ENCODE assay signal across 8 cellular contexts in genomic region chr12:54853933-54854538, GRCh38. TPM values are rescaled to one million over a fixed set of nuclear protein-coding genes. Genes with fewer than 3 reads are reported as not detected.
DNase-seq lines count a peak whose midpoint lies in the region; ATAC-seq, FAIRE-seq and TF ChIP-seq lines count a peak whose summit lies in the region.

Gene MUCL1, plus strand, starts transcription at chr12:54854516. Its CDS starts 67 bp downstream, at chr12:54854583.

- no TSS peak for BruUV-seq in Caco-2 (replicated peaks; lab: Mats Ljungman, UMichigan)
- no TSS peak for BruUV-seq in endothelial cell of umbilical vein (replicated peaks; lab: Mats Ljungman, UMichigan)

- H3K27ac Mint-ChIP-seq in Caco-2 (ENCODE audit: unreplicated experiment) (no peak within 1 kb of the TSS), nephron progenitor cell (no peak within 1 kb of the TSS)
- no peak within 1 kb of the TSS for H3K27ac Mint-ChIP-seq in activated CD4-positive, alpha-beta memory T cell treated with anti-CD3 and anti-CD28 coated beads, Interleukin-2, amount 10 ng/mL, durations not matched to agents 7 days and 5 days

- H4K20me1 ChIP-seq in endothelial cell of umbilical vein (replicated peaks; ENCODE audit: control insufficient read depth, extremely low read depth, insufficient read depth, low read length): no peaks in the 10 kb centered on the region

- H2AFZ ChIP-seq in endothelial cell of umbilical vein (ENCODE audit: low read depth, low read length): no peak within 1 kb of the TSS

- peaks cover 15% of the 10 kb centered on the region for H3K27me3 Mint-ChIP-seq in Caco-2 (ENCODE audit: insufficient read depth, unreplicated experiment)
- peaks cover 7% of the 10 kb centered on the region for H3K27me3 Mint-ChIP-seq in activated CD4-positive, alpha-beta memory T cell treated with anti-CD3 and anti-CD28 coated beads, Interleukin-2, amount 10 ng/mL, durations not matched to agents 7 days and 5 days
- H3K27me3 Mint-ChIP-seq in nephron progenitor cell (ENCODE audit: low read depth, poor library complexity): no peaks in the 10 kb centered on the region

- H3K4me1 Mint-ChIP-seq in Caco-2 (ENCODE audit: low read depth, unreplicated experiment) (no peaks in the 10 kb centered on the region), nephron progenitor cell (peaks cover 10% of the 10 kb centered on the region)
- H3K4me1 Mint-ChIP-seq in activated CD4-positive, alpha-beta memory T cell treated with anti-CD3 and anti-CD28 coated beads, Interleukin-2, amount 10 ng/mL, durations not matched to agents 7 days and 5 days: peaks cover 10% of the 10 kb centered on the region

- TF ChIP-seq POLR2A in endothelial cell of umbilical vein (IDR thresholded peaks at IDR 0.05; ENCODE audit: low read depth, low read length) (no peak), suprapubic skin (IDR thresholded peaks at IDR 0.05) (no peak)

- TF ChIP-seq CTCF in Caco-2 (IDR thresholded peaks at IDR 0.05; ENCODE audit: insufficient read depth in 1 of 2, low read depth in 1 of 2, low read length in 1 of 2, severe bottlenecking in 1 of 2, unreplicated experiment in 1 of 2): peak; percentile 74 to 78
- peak; percentile 73 to 81 for TF ChIP-seq CTCF in endothelial cell of umbilical vein (IDR thresholded peaks at IDR 0.05; ENCODE audit: extremely low read depth in 1 of 2, insufficient read depth in 1 of 2, low read depth in 1 of 2, low read length in 2 of 2)
- peak; percentile 75 for TF ChIP-seq CTCF in nephron progenitor cell (IDR thresholded peaks at IDR 0.05)
- TF ChIP-seq CTCF in suprapubic skin (IDR thresholded peaks at IDR 0.05): peak; percentile 48 to 66

- TF ChIP-seq EP300 in suprapubic skin (IDR thresholded peaks at IDR 0.05): no peak

- H3K9me3 ChIP-seq in Caco-2 (no peaks in the 10 kb centered on the region), endothelial cell of umbilical vein (replicated peaks; ENCODE audit: control insufficient read depth, insufficient read depth, low read length) (no peaks in the 10 kb centered on the region), suprapubic skin (no peaks in the 10 kb centered on the region)

- H3K36me3 ChIP-seq in Caco-2 (ENCODE audit: control insufficient read depth, insufficient read depth, low read length): no peaks in the 10 kb centered on the region
- H3K36me3 ChIP-seq in endothelial cell of umbilical vein (ENCODE audit: control insufficient read depth in 2 of 2, extremely low read depth in 1 of 2, insufficient read depth in 2 of 2, low read length in 2 of 2): no peaks in the 10 kb centered on the region
- no peaks in the 10 kb centered on the region for H3K36me3 ChIP-seq in suprapubic skin

- H3K9me3 Mint-ChIP-seq in Caco-2 (ENCODE audit: unreplicated experiment): peaks cover 9% of the 10 kb centered on the region
- no peaks in the 10 kb centered on the region for H3K9me3 Mint-ChIP-seq in activated CD4-positive, alpha-beta memory T cell treated with anti-CD3 and anti-CD28 coated beads, Interleukin-2, amount 10 ng/mL, durations not matched to agents 7 days and 5 days
- H3K9me3 Mint-ChIP-seq in nephron progenitor cell: peaks cover 14% of the 10 kb centered on the region

- POLR2A ChIA-PET in Caco-2 (lab: Charles Lee) (no interaction called here), endothelial cell of umbilical vein (lab: Charles Lee) (no interaction called here)
- POLR2A ChIA-PET in activated CD4-positive, alpha-beta memory T cell treated with anti-CD3 and anti-CD28 coated beads, Interleukin-2, amount 10 ng/mL, durations not matched to agents 7 days and 5 days (lab: Charles Lee): interaction anchor here (0.8 to 2.6 kb wide), 2 partner anchors 81 to 103 kb away, joined by 3 to 7 read pairs; no protein-coding TSS in a partner anchor

- no peaks in the 10 kb centered on the region for H3K79me2 ChIP-seq in endothelial cell of umbilical vein (ENCODE audit: control insufficient read depth, insufficient read depth, low read length)

- H3K27ac ChIP-seq in endothelial cell of umbilical vein (ENCODE audit: insufficient read depth, low read depth, low read length): no peak within 1 kb of the TSS
- no peak within 1 kb of the TSS for H3K27ac ChIP-seq in suprapubic skin

- ATAC-seq in GM19468 (IDR thresholded peaks at IDR 0.05; ENCODE audit: extremely low read depth, unreplicated experiment) (peak; percentile 89), HG03575 (IDR thresholded peaks at IDR 0.05; ENCODE audit: extremely low read depth, insufficient number of reproducible peaks, low FRiP score, unreplicated experiment) (peak; percentile 83)

- no peaks in the 10 kb centered on the region for H3K9me1 ChIP-seq in endothelial cell of umbilical vein (replicated peaks; ENCODE audit: control insufficient read depth, extremely low read depth, insufficient read depth, low read length)

- no peak within 1 kb of the TSS for H3K4me2 ChIP-seq in endothelial cell of umbilical vein (ENCODE audit: insufficient read depth, low read length)

- H3K4me3 Mint-ChIP-seq in Caco-2 (ENCODE audit: unreplicated experiment) (no peak within 1 kb of the TSS), nephron progenitor cell (no peak within 1 kb of the TSS)
- H3K4me3 Mint-ChIP-seq in activated CD4-positive, alpha-beta memory T cell treated with anti-CD3 and anti-CD28 coated beads, Interleukin-2, amount 10 ng/mL, durations not matched to agents 7 days and 5 days: no peak within 1 kb of the TSS

- FAIRE-seq in endothelial cell of umbilical vein (lab: Jason Lieb, UNC): peak; percentile 90

- dilution Hi-C loops in endothelial cell of umbilical vein (cut with MboI; ENCODE audit: extremely low pct_ligation_motif_present, low sequenced_read_pairs): no loop called here

- CTCF ChIA-PET in Caco-2 (lab: Charles Lee) (no interaction called here), endothelial cell of umbilical vein (lab: Charles Lee) (interaction anchor here (0.6 to 0.9 kb wide), 3 partner anchors 103 to 104 kb away, joined by 3 to 6 read pairs (median 6); no protein-coding TSS in a partner anchor)
- CTCF ChIA-PET in activated CD4-positive, alpha-beta memory T cell treated with anti-CD3 and anti-CD28 coated beads, Interleukin-2, amount 10 ng/mL, durations not matched to agents 7 days and 5 days (lab: Charles Lee): interaction anchor here (0.6 to 4.4 kb wide), 10 partner anchors 10 to 218 kb away, joined by 3 to 38 read pairs (median 4); no protein-coding TSS in a partner anchor

- no peaks in the 10 kb centered on the region for H3K36me3 Mint-ChIP-seq in Caco-2 (ENCODE audit: insufficient read depth, unreplicated experiment)
- H3K36me3 Mint-ChIP-seq in activated CD4-positive, alpha-beta memory T cell treated with anti-CD3 and anti-CD28 coated beads, Interleukin-2, amount 10 ng/mL, durations not matched to agents 7 days and 5 days (ENCODE audit: low read depth): no peaks in the 10 kb centered on the region
- no peaks in the 10 kb centered on the region for H3K36me3 Mint-ChIP-seq in nephron progenitor cell (ENCODE audit: low read depth)

- intact Hi-C loops in Caco-2 (cut with micrococcal nuclease; ENCODE audit: unreplicated experiment): loop anchor here (1.0 kb wide), 2 partner anchors 104 to 152 kb away; no protein-coding TSS in a partner anchor
- intact Hi-C loops in endothelial cell of umbilical vein (cut with micrococcal nuclease): loop anchor here (1.0 kb wide), 5 partner anchors 81 to 219 kb away; no protein-coding TSS in a partner anchor

- H3K27me3 ChIP-seq in Caco-2 (replicated peaks; ENCODE audit: control insufficient read depth, insufficient read depth, low read length) (no peaks in the 10 kb centered on the region), endothelial cell of umbilical vein (ENCODE audit: control insufficient read depth in 2 of 2, insufficient read depth in 2 of 2, low read length in 2 of 2) (peaks cover 3 to 11% of the 10 kb centered on the region in 2 experiments), suprapubic skin (no peaks in the 10 kb centered on the region)

- H3K9ac ChIP-seq in endothelial cell of umbilical vein (replicated peaks; ENCODE audit: extremely low read depth, insufficient read depth, low read length): no peak within 1 kb of the TSS

- 34% methylated on average over 6 of the region's 6 CpGs for WGBS in suprapubic skin

- H3K4me1 ChIP-seq in Caco-2 (no peaks in the 10 kb centered on the region), endothelial cell of umbilical vein (ENCODE audit: control insufficient read depth, extremely low read depth, insufficient read depth, low read length) (no peaks in the 10 kb centered on the region), suprapubic skin (no peaks in the 10 kb centered on the region)

- DNase-seq in Caco-2: peak; percentile 67 to 73
- DNase-seq in NCI-H748 treated with DMSO at 0.1 percent for 48 hours (lab: John Stamatoyannopoulos, UW): peak; percentile 64
- DNase-seq in activated CD4-positive, alpha-beta memory T cell treated with anti-CD3 and anti-CD28 coated beads, Interleukin-2, amount 10 ng/mL, durations not matched to agents 7 days and 5 days: peak; percentile 76
- peak; percentile 69 for DNase-seq in endothelial cell of umbilical vein (ENCODE audit: low read depth, low spot score)
- peak; percentile 65 for DNase-seq in nephron progenitor cell
- no peak for DNase-seq in suprapubic skin (ENCODE audit: low spot score in 2 of 2)

- no peak within 1 kb of the TSS for H3K4me3 ChIP-seq in Caco-2 (ENCODE audit: low read depth, low read length)
- H3K4me3 ChIP-seq in endothelial cell of umbilical vein (replicated peaks in 1 of 3; ENCODE audit: insufficient read depth in 1 of 3, low read depth in 1 of 3, low read length in 3 of 3): no peak within 1 kb of the TSS
- no peak within 1 kb of the TSS for H3K4me3 ChIP-seq in suprapubic skin

TF ChIP-seq in endothelial cell of umbilical vein, 7 proteins besides CTCF, POLR2A, EP300 and RAD21 (continues in another document):
- TF ChIP-seq POLR2AphosphoS5 (IDR thresholded peaks at IDR 0.05; ENCODE audit: insufficient read depth, low read depth, low read length) (no peak), MYC (IDR thresholded peaks at IDR 0.05; ENCODE audit: low read depth, low read length) (no peak), EZH2 (IDR thresholded peaks at IDR 0.05; ENCODE audit: borderline replicate concordance, low read depth, low read length, severe bottlenecking) (no peak), FOS (IDR thresholded peaks at IDR 0.05; ENCODE audit: borderline replicate concordance, insufficient read depth, low read length) (no peak), JUN (IDR thresholded peaks at IDR 0.05; ENCODE audit: borderline replicate concordance, insufficient read depth, insufficient read length, low read depth) (no peak)

RNA-seq across cellular contexts. Expression of gene MUCL1, which starts in this region (rescaled TPM):
- not detected in 2 replicates for total RNA-seq in Caco-2 (2022)
- not detected for total RNA-seq in activated CD4-positive, alpha-beta memory T cell treated with anti-CD3 and anti-CD28 coated beads, Interleukin-2, amount 10 ng/mL, durations not matched to agents 7 days and 5 days
- total RNA-seq in endothelial cell of umbilical vein: not detected in 2 replicates
- polyA plus RNA-seq in endothelial cell of umbilical vein: not detected in 2 replicates
- not detected in 2 replicates for polyA plus RNA-seq in endothelial cell of umbilical vein (2011; cell fraction: cytosol; rRNA removed)
- not detected in 2 replicates for polyA plus RNA-seq in endothelial cell of umbilical vein (2011; cell fraction: nucleus; rRNA removed)
- polyA plus RNA-seq in endothelial cell of umbilical vein (2012): not detected in 2 replicates
- not detected in 2 replicates for polyA minus RNA-seq in endothelial cell of umbilical vein
- not detected for polyA minus RNA-seq in endothelial cell of umbilical vein (2011; cell fraction: cytosol; rRNA and poly(A)+ RNA removed)
- polyA minus RNA-seq in endothelial cell of umbilical vein (2011; cell fraction: nucleus; rRNA and poly(A)+ RNA removed): not detected in 2 replicates
- total RNA-seq in suprapubic skin: 1,000 to 10,000 TPM in 3 of 4 donors, 100 to 1,000 TPM in 1; 218 to 1,530 (median 1,210) TPM

Comparison
In these comparisons a context has a peak if more than half of its experiments do, and no peak if none do; other contexts are left out.
1. RNA of gene MUCL1 (total RNA-seq): 218 to 1,530 TPM in suprapubic skin; not detected in Caco-2, not detected in activated CD4-positive, alpha-beta memory T cell treated with anti-CD3 and anti-CD28 coated beads, Interleukin-2, amount 10 ng/mL, durations not matched to agents 7 days and 5 days and not detected in endothelial cell of umbilical vein; every median in the first group is over 100 times any median in the second.
2. Peak in DNase-seq in Caco-2; RNA of the gene not detected or under 1 TPM.
3. Peak in DNase-seq in activated CD4-positive, alpha-beta memory T cell treated with anti-CD3 and anti-CD28 coated beads, Interleukin-2, amount 10 ng/mL, durations not matched to agents 7 days and 5 days; RNA of the gene not detected or under 1 TPM.
4. Peak in DNase-seq in endothelial cell of umbilical vein; RNA of the gene not detected or under 1 TPM.
5. DNase-seq: peak in NCI-H748 treated with DMSO at 0.1 percent for 48 hours (single experiment) and nephron progenitor cell (single experiment); none in suprapubic skin (0 of 2).
6. Peak in every context shown above with its lines, with median percentiles within 50 percentile points of each other: CTCF ChIP-seq.